Comparison of ENCODE assay signal across 9 cellular contexts in the genomic region with DNA sequence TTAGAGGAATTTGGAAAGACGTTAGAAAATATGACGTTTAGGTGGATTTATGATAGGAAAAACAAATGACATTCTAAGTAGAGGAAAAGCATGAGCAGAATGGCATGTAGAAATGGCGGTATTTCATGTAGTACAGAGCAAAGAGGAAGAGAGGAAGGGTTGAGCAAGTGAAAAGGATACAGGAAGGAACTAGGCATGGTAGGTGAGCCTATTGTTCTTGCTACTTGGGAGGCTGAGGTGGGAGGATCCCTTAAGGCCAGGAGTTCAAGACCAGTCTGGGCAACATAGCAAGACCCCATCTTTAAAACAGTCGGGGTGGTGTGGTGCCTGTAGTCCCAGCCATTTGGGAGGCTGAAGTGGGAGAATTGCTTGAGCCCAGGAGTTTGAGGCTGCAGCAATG. TPM values are rescaled to one million over a fixed set of nuclear protein-coding genes. Genes with fewer than 3 reads are reported as not detected.
A peak's percentile ranks its signal among the peaks of the same experiment; 100 is the strongest.
DNase-seq lines count a peak whose midpoint lies in the region; ATAC-seq and TF ChIP-seq lines count a peak whose summit lies in the region.
"Had no signal": no experiment of that assay in that cellular context is flagged by ENCODE, and none has a peak within 500 bp of the region (broad histone marks: within the 10 kb centered on the region; RNA-seq: fewer than 3 reads in every experiment).

No MANE protein-coding gene starts in this region.

- H3K9ac ChIP-seq in SK-N-MC (ENCODE audit: insufficient read length) = peak overlapping the region; percentile 83
- H3K9ac ChIP-seq in iPS-15b (ENCODE audit: low read depth, low read length) = no peak overlapping the region

- no peak for DNase-seq in activated T-cell treated with anti-CD3 and anti-CD28 coated beads, Interleukin-2, amount 50 U/mL, for 4 hours
- DNase-seq in activated T-cell treated with anti-CD3 and anti-CD28 coated beads, Interleukin-2, amount 50 U/mL, for 1 hour = no peak
- DNase-seq in SK-N-MC (ENCODE audit: low read depth, low spot score) = no peak
- DNase-seq in stomach = no peak
- no peak for DNase-seq in AG08396 (ENCODE audit: low spot score)
- DNase-seq in Right ventricle myocardium inferior (ENCODE audit: missing footprints) = no peak
- DNase-seq: foreskin keratinocyte had no signal

- H3K27me3 ChIP-seq in iPS-15b (ENCODE audit: control insufficient read depth, insufficient read depth, low read length) (no peaks in the 10 kb centered on the region), stomach (no peaks in the 10 kb centered on the region)
- H3K27me3 ChIP-seq: foreskin keratinocyte had no signal

- H3K27ac ChIP-seq in SK-N-MC (no peak overlapping the region), stomach (no peak overlapping the region)

- H3K4me1 ChIP-seq in iPS-15b (ENCODE audit: control insufficient read depth, insufficient read depth, low read length) (no peaks in the 10 kb centered on the region), stomach (peaks cover 12 to 35% (median 27%) of the 10 kb centered on the region in 4 donors)

- WGBS in stomach, 5 donors = 56 to 68% (median 61%) methylated on average over 4 of the region's 4 CpGs

- H3K4me3 ChIP-seq in SK-N-MC (peak overlapping the region; percentile 81), iPS-15b (ENCODE audit: low read depth, low read length) (peak overlapping the region; percentile 99), stomach (peak overlapping the region in 3 of 4 donors; percentile 64 to 78 (median 71))

- no peak for TF ChIP-seq CTCF in stomach (IDR thresholded peaks at IDR 0.05)

- TF ChIP-seq EP300 in stomach (IDR thresholded peaks at IDR 0.05) = no peak

- TF ChIP-seq POLR2A in stomach (IDR thresholded peaks at IDR 0.05) = no peak

- H3K9me3 ChIP-seq in SK-N-MC (ENCODE audit: low read depth, low read length) = 0 out of 2 replicates have a peak, but pooled peaks cover 2% of the 10 kb centered on the region
- no peaks in the 10 kb centered on the region for H3K9me3 ChIP-seq in iPS-15b (ENCODE audit: control insufficient read depth, insufficient read depth, low read length)
- no peaks in the 10 kb centered on the region for H3K9me3 ChIP-seq in stomach

- peaks cover 14% of the 10 kb centered on the region for H3K36me3 Mint-ChIP-seq in activated T-cell treated with anti-CD3 and anti-CD28 coated beads, Interleukin-2, amount 50 U/mL, for 4 hours (ENCODE audit: insufficient read depth)

- ATAC-seq in activated T-cell treated with anti-CD3 and anti-CD28 coated beads, Interleukin-2, amount 50 U/mL, for 4 hours = no peak
- ATAC-seq in GM19023 (IDR thresholded peaks at IDR 0.05; ENCODE audit: unreplicated experiment) = no peak
- no peak for ATAC-seq in Right ventricle myocardium inferior
- ATAC-seq: foreskin keratinocyte had no signal

- H3K36me3 ChIP-seq in SK-N-MC (ENCODE audit: insufficient read depth, low read length) (peaks cover 21% of the 10 kb centered on the region), iPS-15b (ENCODE audit: control insufficient read depth, insufficient read depth, low read length) (no peaks in the 10 kb centered on the region), stomach (no peaks in the 10 kb centered on the region)

- no peaks in the 10 kb centered on the region for H3K9me3 Mint-ChIP-seq in activated T-cell treated with anti-CD3 and anti-CD28 coated beads, Interleukin-2, amount 50 U/mL, for 4 hours

- H3K4me3 Mint-ChIP-seq in activated T-cell treated with anti-CD3 and anti-CD28 coated beads, Interleukin-2, amount 50 U/mL, for 4 hours = peak overlapping the region; percentile 93

- intact Hi-C loops in stomach (cut with DNase I; ENCODE audit: low total_unique reads) (no loop called here), Right ventricle myocardium inferior (cut with DNase I) (loop anchor here (5.0 kb wide), 2 partner anchors 35 to 75 kb away; no protein-coding TSS in a partner anchor)

- H3K4me1 Mint-ChIP-seq in activated T-cell treated with anti-CD3 and anti-CD28 coated beads, Interleukin-2, amount 50 U/mL, for 4 hours (ENCODE audit: low read depth) = peaks cover 50% of the 10 kb centered on the region

- H3K27me3 Mint-ChIP-seq in activated T-cell treated with anti-CD3 and anti-CD28 coated beads, Interleukin-2, amount 50 U/mL, for 4 hours (ENCODE audit: low read depth) = no peaks in the 10 kb centered on the region

RNA-seq across cellular contexts. Expression of a gene that starts 1.2 kb away (rescaled TPM):
- total RNA-seq in activated T-cell treated with anti-CD3 and anti-CD28 coated beads, Interleukin-2, amount 50 U/mL, for 4 hours = 10 to 100 TPM; 39.9 to 43.1 (median 42.4) TPM
- 10 to 100 TPM in 2 of 5 donors, 1 to 10 TPM in 2, under 1 TPM in 1; 0.58 to 73.0 (median 7.8) TPM for total RNA-seq in stomach
- 10 to 100 TPM in 1 of 3 donors, 1 to 10 TPM in 2; 9.0 to 17.3 (median 9.2) TPM for polyA plus RNA-seq in stomach
- 24.8 TPM for total RNA-seq in Right ventricle myocardium inferior

RNA-seq across cellular contexts. Expression of a gene that starts 26.7 kb away (rescaled TPM):
- not detected for total RNA-seq in activated T-cell treated with anti-CD3 and anti-CD28 coated beads, Interleukin-2, amount 50 U/mL, for 4 hours
- total RNA-seq in stomach (not detected), Right ventricle myocardium inferior (not detected)
- polyA plus RNA-seq in stomach = not detected
- total RNA-seq: foreskin keratinocyte had no signal
- polyA plus RNA-seq: foreskin keratinocyte had no signal

RNA-seq across cellular contexts. Expression of a gene that starts 55.5 kb away (rescaled TPM):
- 1 to 10 TPM; 1.1 to 2.3 (median 1.6) TPM for total RNA-seq in activated T-cell treated with anti-CD3 and anti-CD28 coated beads, Interleukin-2, amount 50 U/mL, for 4 hours
- total RNA-seq in stomach = 10 to 100 TPM in 3 of 5 donors, 1 to 10 TPM in 2; 8.1 to 26.6 (median 24.3) TPM
- polyA plus RNA-seq in stomach = 10 to 100 TPM in 2 of 3 donors, 1 to 10 TPM in 1; 6.1 to 13.8 (median 12.8) TPM
- 34.1 TPM for total RNA-seq in Right ventricle myocardium inferior
